8 cellular contexts compared by ENCODE assay signal in the genomic region with DNA sequence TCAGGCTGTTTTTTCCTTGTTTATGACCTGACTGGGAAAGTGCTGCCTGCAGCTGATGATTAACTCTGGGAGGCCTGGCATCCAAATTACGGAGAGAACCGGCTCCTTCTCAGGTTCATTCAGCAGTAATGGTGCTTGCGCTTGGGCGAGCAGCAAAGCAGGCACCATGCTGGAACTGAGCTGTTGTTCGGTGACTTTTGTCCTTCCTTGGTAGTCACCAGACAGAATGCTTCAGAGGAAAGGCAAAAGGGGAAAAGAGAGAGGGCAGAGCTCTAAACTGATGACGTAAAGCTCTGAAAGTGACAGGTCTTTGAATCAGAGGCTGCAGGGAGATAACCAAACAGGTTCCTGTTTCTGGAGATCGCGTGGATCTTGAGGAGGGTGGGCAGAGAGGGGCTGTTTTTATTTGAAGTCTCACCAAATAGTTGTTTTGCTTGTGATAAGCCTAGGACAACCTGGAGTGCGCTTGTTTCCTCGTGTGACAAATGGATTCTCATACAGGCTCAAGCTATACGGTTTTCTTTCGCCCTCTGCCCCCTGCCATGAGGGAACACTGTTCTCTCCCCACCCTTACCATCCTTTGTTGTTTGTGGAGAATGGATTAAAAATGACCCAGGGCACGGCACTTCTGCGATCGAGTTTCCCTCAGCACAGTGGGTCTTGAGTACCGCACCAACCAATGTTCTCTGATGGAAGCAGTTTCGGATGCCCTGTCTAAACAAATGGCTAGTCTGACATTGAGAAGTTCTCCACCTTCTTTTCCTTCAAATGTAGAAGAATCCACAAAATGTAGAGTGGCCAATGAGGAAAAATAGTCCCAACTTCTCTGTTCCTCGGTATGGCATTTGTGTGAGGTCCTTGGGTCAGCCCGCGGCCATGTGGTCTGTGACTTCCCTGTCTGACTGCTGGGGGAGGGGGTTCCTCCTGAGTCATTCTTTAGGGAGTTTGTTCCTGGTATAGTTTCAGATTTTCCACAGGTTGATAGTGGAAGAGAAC. TPM values are rescaled to one million over a fixed set of nuclear protein-coding genes. Genes with fewer than 3 reads are reported as not detected.
DNase-seq lines count a peak whose midpoint lies in the region; ATAC-seq, FAIRE-seq and TF ChIP-seq lines count a peak whose summit lies in the region.

No MANE protein-coding gene starts in this region.

- H3K27ac ChIP-seq in CD8-positive, alpha-beta T cell (ENCODE audit: low read depth, low read length), result no peak overlapping the region
- H3K27ac ChIP-seq in HepG2 (ENCODE audit: extremely low read length, insufficient read depth, low read length) (no peak overlapping the region), suprapubic skin (peak overlapping the region; percentile 85)

- 47% methylated on average over 20 of the region's 20 CpGs for WGBS in HepG2 (ENCODE audit: low lambda C conversion rate)
- 68% methylated on average over 19 of the region's 20 CpGs for WGBS in suprapubic skin

- no peaks in the 10 kb centered on the region for H3K79me2 ChIP-seq in HepG2 (ENCODE audit: insufficient read depth, low read length)

- no peak overlapping the region for H2AFZ ChIP-seq in HepG2 (ENCODE audit: low read length)

- no peaks in the 10 kb centered on the region for H3K36me3 ChIP-seq in CD8-positive, alpha-beta T cell (ENCODE audit: insufficient read depth, low read length)
- H3K36me3 ChIP-seq in HepG2 (replicated peaks in 1 of 2; ENCODE audit: control insufficient read depth in 1 of 2, insufficient read depth in 2 of 2, low read length in 2 of 2), result no peaks in the 10 kb centered on the region
- no peaks in the 10 kb centered on the region for H3K36me3 ChIP-seq in suprapubic skin

- no peaks in the 10 kb centered on the region for H3K27me3 Mint-ChIP-seq in CD8-positive, alpha-beta T cell (ENCODE audit: low read depth)
- no peaks in the 10 kb centered on the region for H3K27me3 Mint-ChIP-seq in activated naive CD4-positive, alpha-beta T cell treated with anti-CD3 and anti-CD28 coated beads, Interleukin-2, amount 50 U/mL, for 24 hours

- no peaks in the 10 kb centered on the region for H3K9me3 Mint-ChIP-seq in CD8-positive, alpha-beta T cell
- no peaks in the 10 kb centered on the region for H3K9me3 Mint-ChIP-seq in activated naive CD4-positive, alpha-beta T cell treated with anti-CD3 and anti-CD28 coated beads, Interleukin-2, amount 50 U/mL, for 24 hours

- H3K4me1 Mint-ChIP-seq in CD8-positive, alpha-beta T cell (ENCODE audit: low read depth), result peaks cover 25% of the 10 kb centered on the region
- peaks cover 33% of the 10 kb centered on the region for H3K4me1 Mint-ChIP-seq in activated naive CD4-positive, alpha-beta T cell treated with anti-CD3 and anti-CD28 coated beads, Interleukin-2, amount 50 U/mL, for 24 hours

- peak overlapping the region; percentile 98 for H3K27ac Mint-ChIP-seq in CD8-positive, alpha-beta T cell
- peak overlapping the region; percentile 63 for H3K27ac Mint-ChIP-seq in activated naive CD4-positive, alpha-beta T cell treated with anti-CD3 and anti-CD28 coated beads, Interleukin-2, amount 50 U/mL, for 24 hours

- no peak for TF ChIP-seq RAD21 in HepG2 (CRISPR knock-in tag; IDR thresholded peaks at IDR 0.05)

- intact Hi-C loops in CD8-positive, alpha-beta T cell (cut with DNase I, micrococcal nuclease), result loop anchor here (2.0 to 10.0 kb wide), 9 partner anchors 17 to 1313 kb away; a partner anchor contains a TSS
- intact Hi-C loops in HepG2 (cut with micrococcal nuclease; ENCODE audit: unreplicated experiment), result loop anchor here (5.0 kb wide), 1 partner anchor 105 kb away; no protein-coding TSS in a partner anchor

- H3K4me1 ChIP-seq in CD8-positive, alpha-beta T cell (ENCODE audit: insufficient read depth, low read length), result peaks cover 21% of the 10 kb centered on the region
- H3K4me1 ChIP-seq in HepG2 (ENCODE audit: insufficient read depth, low read length), result peaks cover 22% of the 10 kb centered on the region
- H3K4me1 ChIP-seq in suprapubic skin, result peaks cover 15% of the 10 kb centered on the region

- no peak overlapping the region for H3K9ac ChIP-seq in HepG2 (ENCODE audit: insufficient read depth, low read depth, low read length)

- DNase-seq in CD8-positive, alpha-beta T cell, result peak in 1 of 7 experiments; percentile 8
- DNase-seq in HepG2 (ENCODE audit: low spot score) (no peak), suprapubic skin (ENCODE audit: low spot score in 2 of 2) (no peak), NCI-H2029 treated with DMSO at 0.1 percent for 48 hours (lab: John Stamatoyannopoulos, UW) (no peak), DMS153 treated with DMSO at 0.1 percent for 48 hours (lab: John Stamatoyannopoulos, UW; ENCODE audit: unreplicated experiment) (no peak)

- in situ Hi-C loops in HepG2 (cut with HindIII; ENCODE audit: extremely low pct_ligation_motif_present, low pct_unique_long_range_greater_than_20kb), result loop anchor here (5.0 kb wide), 1 partner anchor 105 kb away; no protein-coding TSS in a partner anchor

- H3K4me2 ChIP-seq in HepG2 (ENCODE audit: low read depth, low read length), result peak overlapping the region; percentile 23; the same call in 1 of the 2 replicates

- TF ChIP-seq CTCF in CD8-positive, alpha-beta T cell (IDR thresholded peaks at IDR 0.05), result no peak
- TF ChIP-seq CTCF in HepG2 (CRISPR knock-in tag; IDR thresholded peaks at IDR 0.05) (no peak), suprapubic skin (IDR thresholded peaks at IDR 0.05) (no peak)

- peaks cover 8% of the 10 kb centered on the region for H3K36me3 Mint-ChIP-seq in CD8-positive, alpha-beta T cell
- H3K36me3 Mint-ChIP-seq in activated naive CD4-positive, alpha-beta T cell treated with anti-CD3 and anti-CD28 coated beads, Interleukin-2, amount 50 U/mL, for 24 hours, result no peaks in the 10 kb centered on the region

- POLR2A ChIA-PET in CD8-positive, alpha-beta T cell (lab: Charles Lee), result interaction anchor here (2.9 kb wide), 1 partner anchor 122 kb away, joined by 14 read pairs; a partner anchor contains a TSS
- POLR2A ChIA-PET in HepG2 (lab: Yijun Ruan, JAX), result no interaction called here

- H3K9me3 ChIP-seq in CD8-positive, alpha-beta T cell (ENCODE audit: low read length), result no peaks in the 10 kb centered on the region
- H3K9me3 ChIP-seq in HepG2 (ENCODE audit: low read length) (no peaks in the 10 kb centered on the region), suprapubic skin (no peaks in the 10 kb centered on the region)

- no peaks in the 10 kb centered on the region for H3K27me3 ChIP-seq in CD8-positive, alpha-beta T cell (ENCODE audit: insufficient read depth, low read length)
- H3K27me3 ChIP-seq in HepG2 (ENCODE audit: control insufficient read depth in 1 of 2, insufficient read depth in 2 of 2, low read length in 2 of 2), result peaks cover 0 to 19% of the 10 kb centered on the region in 2 experiments; a peak in 2 of 5 replicates
- H3K27me3 ChIP-seq in suprapubic skin, result no peaks in the 10 kb centered on the region

- H4K20me1 ChIP-seq in HepG2 (ENCODE audit: insufficient read depth, low read length), result no peaks in the 10 kb centered on the region

- no peak for FAIRE-seq in HepG2 (lab: Jason Lieb, UNC)

- H3K4me3 Mint-ChIP-seq in CD8-positive, alpha-beta T cell, result peak overlapping the region; percentile 98
- peak overlapping the region; percentile 92 for H3K4me3 Mint-ChIP-seq in activated naive CD4-positive, alpha-beta T cell treated with anti-CD3 and anti-CD28 coated beads, Interleukin-2, amount 50 U/mL, for 24 hours

- no peak overlapping the region for H3K4me3 ChIP-seq in CD8-positive, alpha-beta T cell (ENCODE audit: low read depth, low read length)
- H3K4me3 ChIP-seq in HepG2 (replicated peaks in 1 of 3; ENCODE audit: insufficient read depth in 1 of 3, low read depth in 2 of 3, low read length in 3 of 3), result no peak overlapping the region
- H3K4me3 ChIP-seq in suprapubic skin, result peak overlapping the region; percentile 62

- no peak for TF ChIP-seq POLR2A in HepG2 (IDR thresholded peaks at IDR 0.05; ENCODE audit: insufficient read depth in 1 of 2, low read depth in 2 of 2, low read length in 2 of 2)
- no peak for TF ChIP-seq POLR2A in suprapubic skin (IDR thresholded peaks at IDR 0.05)

- TF ChIP-seq EP300 in HepG2 (IDR thresholded peaks at IDR 0.05; ENCODE audit: low read depth in 2 of 2, low read length in 2 of 2), result no peak
- no peak for TF ChIP-seq EP300 in HepG2 (CRISPR knock-in tag; IDR thresholded peaks at IDR 0.05; ENCODE audit: borderline replicate concordance)
- TF ChIP-seq EP300 in suprapubic skin (IDR thresholded peaks at IDR 0.05), result no peak

- BruUV-seq in HepG2 (replicated peaks; lab: Mats Ljungman, UMichigan), result no TSS peak

- CTCF ChIA-PET in CD8-positive, alpha-beta T cell (lab: Charles Lee), result interaction anchor here (3.2 kb wide), 1 partner anchor 122 kb away, joined by 13 read pairs; a partner anchor contains a TSS
- CTCF ChIA-PET in HepG2 (lab: Yijun Ruan, JAX; ENCODE audit: low intra/inter-chr PET ratio, low total read pairs), result no interaction called here

- no peak for ATAC-seq in CD8-positive, alpha-beta T cell
- ATAC-seq in GM19395 (IDR thresholded peaks at IDR 0.05; ENCODE audit: unreplicated experiment), result peak; percentile 42
- peak; percentile 16 for ATAC-seq in HG03521 (IDR thresholded peaks at IDR 0.05; ENCODE audit: unreplicated experiment)
- no peak for ATAC-seq in HepG2

RNA-seq across cellular contexts. Expression of a gene that starts 1.3 kb away (rescaled TPM):
- 1 to 10 TPM; 2.8 to 4.1 TPM for total RNA-seq in CD8-positive, alpha-beta T cell
- not detected in 2 replicates for total RNA-seq in HepG2 (2016; rRNA removed; fragmentation: Illumina TruSeq; extraction: Trizol)
- not detected in 2 replicates for total RNA-seq in HepG2 (2016; cell fraction: cytosol; rRNA removed; fragmentation: Illumina TruSeq; extraction: Trizol; ENCODE audit: low read depth)
- 0.02 TPM in 1 of 2 replicates, not detected in the other for total RNA-seq in HepG2 (2016; cell fraction: insoluble cytoplasmic fraction; rRNA removed; fragmentation: Illumina TruSeq; extraction: Trizol)
- not detected in 2 replicates for total RNA-seq in HepG2 (2016; cell fraction: membrane; rRNA removed; fragmentation: Illumina TruSeq; extraction: Trizol)
- not detected in 2 replicates for total RNA-seq in HepG2 (2016; cell fraction: nucleus; rRNA removed; fragmentation: Illumina TruSeq; extraction: Trizol)
- 0.01 and 0.27 TPM in 2 replicates for polyA plus RNA-seq in HepG2 (2011; rRNA removed)
- polyA plus RNA-seq in HepG2 (2011; cell fraction: cytosol; rRNA removed), result 0.08 TPM in 1 of 2 replicates, not detected in the other
- polyA plus RNA-seq in HepG2 (2011; cell fraction: nucleus; rRNA removed), result not detected in 2 replicates
- not detected in 2 replicates for polyA plus RNA-seq in HepG2 (2012)
- polyA plus RNA-seq in HepG2 (2016; cell fraction: cytosol; fragmentation: Illumina TruSeq; extraction: Trizol; ENCODE audit: low read depth), result not detected in 2 replicates
- polyA plus RNA-seq in HepG2 (2016; cell fraction: insoluble cytoplasmic fraction; fragmentation: Illumina TruSeq; extraction: Trizol; ENCODE audit: low read depth), result not detected in 2 replicates
- not detected in 2 replicates for polyA plus RNA-seq in HepG2 (2016; cell fraction: membrane; fragmentation: Illumina TruSeq; extraction: Trizol; ENCODE audit: low read depth)
- polyA plus RNA-seq in HepG2 (2016; cell fraction: nucleus; fragmentation: Illumina TruSeq; extraction: Trizol; ENCODE audit: insufficient read depth, low read depth), result not detected in 2 replicates
- polyA minus RNA-seq in HepG2 (2011; rRNA and poly(A)+ RNA removed; ENCODE audit: low replicate concordance), result not detected in 2 replicates
- polyA minus RNA-seq in HepG2 (2011; cell fraction: cytosol; rRNA and poly(A)+ RNA removed), result not detected in 2 replicates
- not detected in 2 replicates for polyA minus RNA-seq in HepG2 (2011; cell fraction: nucleus; rRNA and poly(A)+ RNA removed)
- total RNA-seq in suprapubic skin, result 10 to 100 TPM in 1 of 4 donors, 1 to 10 TPM in 3; 4.1 to 11.1 (median 6.4) TPM

Comparison
In these comparisons a context has a peak if more than half of its experiments do, and no peak if none do; other contexts are left out.
1. ATAC-seq: peak in GM19395 (single experiment) and HG03521 (single experiment); none in CD8-positive, alpha-beta T cell (single experiment) and HepG2 (single experiment).